1 cellular context compared by ENCODE assay signal in genomic region chr1:21931171-21932093, GRCh38.
TF ChIP-seq lines count a peak whose summit lies in the region.

No MANE protein-coding gene starts in this region.

TF ChIP-seq in SK-N-SH, 30 proteins besides CTCF, POLR2A, EP300 and RAD21 (continued from another document):
- TF ChIP-seq NFIC (IDR thresholded peaks at IDR 0.05; ENCODE audit: borderline replicate concordance) (peak; percentile 90), RFX5 (IDR thresholded peaks at IDR 0.05; ENCODE audit: low read length) (no peak), EZH2phosphoT487 (IDR thresholded peaks at IDR 0.05; ENCODE audit: borderline replicate concordance, low read depth) (no peak), FOXJ3 (CRISPR knock-in tag; IDR thresholded peaks at IDR 0.05) (no peak), SIN3A (IDR thresholded peaks at IDR 0.05; ENCODE audit: borderline replicate concordance, low read depth, low read length) (0 out of 2 replicates have a peak, but pooled peaks have one; percentile 46), USF2 (IDR thresholded peaks at IDR 0.05; ENCODE audit: borderline replicate concordance, low read depth, low read length) (no peak), ELF1 (IDR thresholded peaks at IDR 0.05) (no peak; the same call in 1 of the 2 replicates), PBX3 (IDR thresholded peaks at IDR 0.05) (peak; percentile 76), USF1 (IDR thresholded peaks at IDR 0.05; ENCODE audit: borderline replicate concordance, low read depth) (no peak), ZBTB33 (IDR thresholded peaks at IDR 0.05; ENCODE audit: borderline replicate concordance, low read depth) (peak; percentile 64; the same call in 1 of the 2 replicates), FOSL2 (IDR thresholded peaks at IDR 0.05; ENCODE audit: borderline replicate concordance, low read depth) (peak; percentile 82), GATA2 (CRISPR knock-in tag; IDR thresholded peaks at IDR 0.05) (no peak), NRF1 (IDR thresholded peaks at IDR 0.05; ENCODE audit: low read depth, low read length) (no peak), TAF1 (IDR thresholded peaks at IDR 0.05; ENCODE audit: borderline replicate concordance, low read depth, low read length) (0 out of 2 replicates have a peak, but pooled peaks have one; percentile 9), JUND (IDR thresholded peaks at IDR 0.05) (peak; percentile 55; the same call in 1 of the 2 replicates), MEF2A (IDR thresholded peaks at IDR 0.05; ENCODE audit: borderline replicate concordance, low read depth) (no peak), TEAD4 (IDR thresholded peaks at IDR 0.05; ENCODE audit: borderline replicate concordance, insufficient read depth) (peak; percentile 98), TCF12 (IDR thresholded peaks at IDR 0.05) (peak; percentile 92)
